Comparison of ENCODE assay signal across 34 cellular contexts in the genomic region with DNA sequence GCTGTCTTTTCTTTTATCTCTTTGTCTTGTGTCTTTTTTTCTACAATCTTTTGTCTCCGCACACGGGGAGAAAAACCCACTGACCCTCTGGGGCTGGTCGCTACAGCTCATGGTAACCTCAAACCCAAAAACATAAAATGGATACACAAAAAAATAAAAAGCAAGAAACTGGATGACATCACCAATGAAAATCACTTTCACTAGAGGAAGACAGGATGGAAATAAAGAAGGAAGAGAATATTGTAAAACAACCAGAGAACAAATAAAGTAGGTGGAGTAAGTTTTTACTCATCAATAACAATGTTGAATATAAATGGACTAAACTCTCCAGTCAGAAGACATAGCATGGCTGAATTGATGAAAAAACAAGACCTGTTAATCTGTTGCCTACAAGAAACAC.
"Had no signal": no experiment of that assay in that cellular context is flagged by ENCODE, and none has a peak within 500 bp of the region (broad histone marks: within the 10 kb centered on the region; RNA-seq: fewer than 3 reads in every experiment).

No MANE protein-coding gene starts in this region.

- H3K4me3 ChIP-seq: MG63 had no signal

- H3K9me3 ChIP-seq: MG63 had no signal

- DNase-seq: Karpas-422, Kasumi-1, MG63, MM.1S, MV-4-11, NCI-H1048, NCI-H1092, NCI-H1092 treated with DMSO at 0.1 percent for 48 hours, NCI-H1105, NCI-H1105 treated with DMSO at 0.1 percent for 48 hours, NCI-H1417, NCI-H1417 treated with DMSO at 0.1 percent for 48 hours, NCI-H1436, NCI-H1436 treated with DMSO at 0.1 percent for 48 hours, NCI-H146, NCI-H1694, NCI-H1694 treated with DMSO at 0.1 percent for 48 hours, NCI-H187, NCI-H187 treated with DMSO at 0.1 percent for 48 hours, NCI-H1930, NCI-H2029, NCI-H2029 treated with DMSO at 0.1 percent for 48 hours, NCI-H2081, NCI-H2081 treated with DMSO at 0.1 percent for 48 hours, NCI-H2107, NCI-H2171, NCI-H2171 treated with DMSO at 0.1 percent for 48 hours, NCI-H2227 treated with DMSO at 0.1 percent for 48 hours, NCI-H226, NCI-H345, NCI-H446, NCI-H446 treated with DMSO at 0.1 percent for 48 hours, NCI-H510A, NCI-H510A treated with DMSO at 0.1 percent for 48 hours had no signal

- H3K36me3 ChIP-seq: MG63 had no signal

- H3K27me3 ChIP-seq: MG63 had no signal
